20 cellular contexts compared by ENCODE assay signal in the genomic region with DNA sequence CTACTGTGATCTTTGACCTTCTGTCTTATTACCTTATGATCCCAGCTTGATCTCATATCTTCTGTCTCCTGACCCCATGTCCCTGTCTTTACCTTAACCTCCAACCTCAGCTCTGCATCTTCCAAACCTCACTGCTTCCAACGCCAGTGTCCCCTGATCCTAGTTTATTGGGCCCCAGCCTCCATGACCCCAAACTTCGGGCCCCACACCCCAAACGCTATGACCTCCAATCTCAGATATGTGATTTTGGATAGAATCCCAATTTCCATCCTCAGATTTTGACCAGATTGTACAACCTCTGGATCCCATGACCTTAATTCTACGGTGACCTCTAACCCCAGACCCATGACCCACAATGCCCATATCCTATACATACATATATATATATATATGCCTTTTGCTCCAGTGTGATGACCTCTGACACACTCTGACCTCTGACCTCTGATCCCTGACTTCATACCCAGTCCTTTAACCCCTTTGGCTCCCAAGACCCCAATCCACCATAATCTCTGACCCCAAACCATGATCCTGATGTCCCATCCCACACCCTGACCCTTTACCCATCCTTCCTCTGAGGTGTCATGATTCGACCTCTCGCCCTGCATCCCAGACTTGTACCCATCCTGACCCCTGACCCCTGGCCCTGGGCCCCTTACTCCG. TPM values are rescaled to one million over a fixed set of nuclear protein-coding genes. Genes with fewer than 3 reads are reported as not detected.
A peak's percentile ranks its signal among the peaks of the same experiment; 100 is the strongest.
DNase-seq lines count a peak whose midpoint lies in the region; FAIRE-seq and TF ChIP-seq lines count a peak whose summit lies in the region.
"Had no signal": no experiment of that assay in that cellular context is flagged by ENCODE, and none has a peak within 500 bp of the region (broad histone marks: within the 10 kb centered on the region; RNA-seq: fewer than 3 reads in every experiment).

No MANE protein-coding gene starts in this region.

- H3K27ac ChIP-seq in H1 (ENCODE audit: low read depth, low read length) (no peak overlapping the region), sigmoid colon (no peak overlapping the region)

- POLR2A ChIA-PET in H1 (lab: Charles Lee; ENCODE audit: partially characterized antibody), result interaction anchor here (0.6 kb wide), 1 partner anchor 365 kb away, joined by 3 read pairs; no protein-coding TSS in a partner anchor

- H3K18ac ChIP-seq in H1 (ENCODE audit: extremely low read depth, low read length), result no peak overlapping the region

- H2BK5ac ChIP-seq in H1 (ENCODE audit: low read depth, low read length), result no peak overlapping the region

- no peak for TF ChIP-seq RAD21 in H1 (IDR thresholded peaks at IDR 0.05 in 1 of 2, conservative IDR thresholded peaks at IDR 0.05 in 1 of 2; ENCODE audit: low read depth in 2 of 2, low read length in 2 of 2)

- peak overlapping the region; percentile 64 for H3K27ac Mint-ChIP-seq in activated naive CD4-positive, alpha-beta T cell treated with anti-CD3 and anti-CD28 coated beads, Interleukin-2, amount 50 U/mL, for 24 hours
- H3K27ac Mint-ChIP-seq in activated naive CD4-positive, alpha-beta T cell treated with anti-CD3 and anti-CD28 coated beads for 36 hours, result no peak overlapping the region

- H3K4ac ChIP-seq in H1 (replicated peaks; ENCODE audit: insufficient read length, low read depth, low read length), result no peak overlapping the region

- H3K27me3 Mint-ChIP-seq in activated naive CD4-positive, alpha-beta T cell treated with anti-CD3 and anti-CD28 coated beads, Interleukin-2, amount 50 U/mL, for 24 hours, result peaks cover 29% of the 10 kb centered on the region
- peaks cover 24% of the 10 kb centered on the region for H3K27me3 Mint-ChIP-seq in activated naive CD4-positive, alpha-beta T cell treated with anti-CD3 and anti-CD28 coated beads for 36 hours (ENCODE audit: low read depth)

- H3K4me1 ChIP-seq in H1 (replicated peaks in 1 of 4; ENCODE audit: control insufficient read depth in 3 of 4, insufficient read depth in 4 of 4, low read length in 3 of 4), result peaks cover 0 to 16% (median 8%) of the 10 kb centered on the region in 4 experiments; a peak in 5 of 7 replicates
- no peaks in the 10 kb centered on the region for H3K4me1 ChIP-seq in sigmoid colon
- H3K4me1 ChIP-seq: BE2C, HAP-1 had no signal

- no peaks in the 10 kb centered on the region for H3K23me2 ChIP-seq in H1 (ENCODE audit: low read depth, low read length)

- no peak overlapping the region for H3K4me3 ChIP-seq in H1 (ENCODE audit: extremely low read depth in 1 of 4, insufficient read depth in 2 of 4, low read depth in 3 of 4, low read length in 4 of 4)
- no peak overlapping the region for H3K4me3 ChIP-seq in sigmoid colon
- H3K4me3 ChIP-seq: GM12878, HAP-1 had no signal

- H2BK12ac ChIP-seq in H1 (ENCODE audit: low read depth, low read length), result 0 out of 2 replicates have a peak overlapping the region, but pooled peaks have one; percentile 5

- H3K36me3 Mint-ChIP-seq in activated naive CD4-positive, alpha-beta T cell treated with anti-CD3 and anti-CD28 coated beads, Interleukin-2, amount 50 U/mL, for 24 hours, result no peaks in the 10 kb centered on the region
- H3K36me3 Mint-ChIP-seq in activated naive CD4-positive, alpha-beta T cell treated with anti-CD3 and anti-CD28 coated beads for 36 hours (ENCODE audit: low read depth), result no peaks in the 10 kb centered on the region
- H3K36me3 Mint-ChIP-seq: CD4-positive, CD25-positive, alpha-beta regulatory T cell; CD8-positive, alpha-beta memory T cell had no signal

- H3K9me3 ChIP-seq in H1 (ENCODE audit: insufficient read depth in 2 of 2, low read depth in 1 of 2, low read length in 1 of 2) (no peaks in the 10 kb centered on the region), sigmoid colon (no peaks in the 10 kb centered on the region)
- H3K9me3 ChIP-seq: BE2C, HAP-1 had no signal

- H4K5ac ChIP-seq in H1 (ENCODE audit: insufficient read length, low read depth, low read length), result no peak overlapping the region

- H3K4me2 ChIP-seq in H1 (ENCODE audit: insufficient read depth in 1 of 2, low read depth in 2 of 2, low read length in 2 of 2), result no peak overlapping the region

- CTCF ChIA-PET in activated naive CD4-positive, alpha-beta T cell treated with anti-CD3 and anti-CD28 coated beads for 36 hours (lab: Charles Lee), result no interaction called here
- CTCF ChIA-PET in H1 (lab: Charles Lee; ENCODE audit: partially characterized antibody), result interaction anchor here (0.9 to 2.4 kb wide), 2 partner anchors 10 to 64 kb away, joined by 4 to 10 read pairs; no protein-coding TSS in a partner anchor

- 0 out of 2 replicates have a peak overlapping the region, but pooled peaks have one; percentile 53 for H2AK5ac ChIP-seq in H1 (ENCODE audit: low read depth, low read length)

- no peak for TF ChIP-seq EP300 in H1 (IDR thresholded peaks at IDR 0.05; ENCODE audit: borderline replicate concordance in 1 of 2, low read depth in 2 of 2, low read length in 2 of 2)
- TF ChIP-seq EP300 in sigmoid colon (IDR thresholded peaks at IDR 0.05), result no peak

- no peaks in the 10 kb centered on the region for H3K9me3 Mint-ChIP-seq in activated naive CD4-positive, alpha-beta T cell treated with anti-CD3 and anti-CD28 coated beads, Interleukin-2, amount 50 U/mL, for 24 hours
- no peaks in the 10 kb centered on the region for H3K9me3 Mint-ChIP-seq in activated naive CD4-positive, alpha-beta T cell treated with anti-CD3 and anti-CD28 coated beads for 36 hours
- H3K9me3 Mint-ChIP-seq: CD8-positive, alpha-beta memory T cell had no signal

- no peak overlapping the region for H3K14ac ChIP-seq in H1 (ENCODE audit: insufficient read length)

- H4K91ac ChIP-seq in H1 (replicated peaks; ENCODE audit: insufficient read length, low read length), result no peak overlapping the region

- DNase-seq in activated naive CD4-positive, alpha-beta T cell treated with anti-CD3 and anti-CD28 coated beads for 36 hours, result no peak
- DNase-seq in H1 (ENCODE audit: low read depth in 1 of 2, low spot score in 2 of 2) (no peak), sigmoid colon (peak; percentile 29), GM20000 (ENCODE audit: low spot score) (no peak)
- DNase-seq in activated T-cell treated with anti-CD3 and anti-CD28 coated beads, Interleukin-2, amount 50 U/mL, for 48 hours, result no peak
- DNase-seq: BE2C; C1 segment of cervical spinal cord; CD4-positive, CD25-positive, alpha-beta regulatory T cell; CD8-positive, alpha-beta memory T cell; COR-L47; DMS 273 treated with DMSO at 0.1 percent for 48 hours; DND-41; EL had no signal

- H3K27me3 ChIP-seq in H1 (replicated peaks in 1 of 4; ENCODE audit: control insufficient read depth in 3 of 4, extremely low read depth in 1 of 4, insufficient read depth in 3 of 4, low read length in 3 of 4), result no peaks in the 10 kb centered on the region; a peak in 1 of 7 replicates
- H3K27me3 ChIP-seq in sigmoid colon, result peaks cover 0 to 50% (median 1%) of the 10 kb centered on the region in 3 donors

- TF ChIP-seq POLR2A in H1 (IDR thresholded peaks at IDR 0.05; ENCODE audit: control extremely low read depth in 1 of 2, low read depth in 2 of 2, low read length in 2 of 2) (no peak), sigmoid colon (IDR thresholded peaks at IDR 0.05) (no peak)

- no peak overlapping the region for H3K56ac ChIP-seq in H1 (replicated peaks; ENCODE audit: insufficient read length, low read depth, low read length)

- H3K9ac ChIP-seq in H1 (replicated peaks in 1 of 4; ENCODE audit: extremely low read depth in 1 of 4, low read depth in 3 of 4, low read length in 3 of 4), result no peak overlapping the region

- peak overlapping the region; percentile 16; the same call in 1 of the 2 replicates for H4K8ac ChIP-seq in H1 (ENCODE audit: extremely low read depth, insufficient read depth, low read length)

- no peaks in the 10 kb centered on the region for H3K79me2 ChIP-seq in H1 (ENCODE audit: control insufficient read depth in 1 of 2, insufficient read depth in 2 of 2, low read length in 2 of 2)

- H2BK20ac ChIP-seq in H1 (ENCODE audit: low read length), result no peak overlapping the region; the same call in 1 of the 2 replicates

- no peak overlapping the region for H2BK120ac ChIP-seq in H1 (replicated peaks; ENCODE audit: low read depth, low read length)

- H3K4me1 Mint-ChIP-seq in activated naive CD4-positive, alpha-beta T cell treated with anti-CD3 and anti-CD28 coated beads, Interleukin-2, amount 50 U/mL, for 24 hours, result no peaks in the 10 kb centered on the region
- no peaks in the 10 kb centered on the region for H3K4me1 Mint-ChIP-seq in activated naive CD4-positive, alpha-beta T cell treated with anti-CD3 and anti-CD28 coated beads for 36 hours (ENCODE audit: low read depth)
- H3K4me1 Mint-ChIP-seq: CD8-positive, alpha-beta memory T cell had no signal

- WGBS in H1 (ENCODE audit: extremely low coverage in 1 of 2, insufficient coverage in 1 of 2, insufficient read length in 1 of 2, insufficient replicate concordance in 2 of 2, low coverage in 1 of 2, low lambda C conversion rate in 2 of 2, missing lambda C conversion rate in 1 of 2), 2 experiments, result 88% methylated on average over 7 of the region's 7 CpGs; no CpG with 5 or more reads in 1 of the 2 experiments
- WGBS in sigmoid colon, 2 donors, result 82 to 91% methylated on average over 7 of the region's 7 CpGs

- H2AFZ ChIP-seq in H1 (ENCODE audit: low read length), result no peak overlapping the region

- H4K20me1 ChIP-seq in H1 (replicated peaks in 1 of 2; ENCODE audit: control insufficient read depth in 1 of 2, insufficient read depth in 2 of 2, low read length in 2 of 2), result no peaks in the 10 kb centered on the region

- no peak overlapping the region for H3K4me3 Mint-ChIP-seq in activated naive CD4-positive, alpha-beta T cell treated with anti-CD3 and anti-CD28 coated beads, Interleukin-2, amount 50 U/mL, for 24 hours
- H3K4me3 Mint-ChIP-seq in activated naive CD4-positive, alpha-beta T cell treated with anti-CD3 and anti-CD28 coated beads for 36 hours, result no peak overlapping the region
- H3K4me3 Mint-ChIP-seq: CD4-positive, CD25-positive, alpha-beta regulatory T cell; CD8-positive, alpha-beta memory T cell had no signal

- H3K79me1 ChIP-seq in H1 (ENCODE audit: low read depth, low read length), result no peaks in the 10 kb centered on the region; the same call in 1 of the 2 replicates

- H3K36me3 ChIP-seq in H1 (ENCODE audit: control insufficient read depth in 2 of 4, insufficient read depth in 4 of 4, low read length in 3 of 4), result no peaks in the 10 kb centered on the region
- no peaks in the 10 kb centered on the region for H3K36me3 ChIP-seq in sigmoid colon
- H3K36me3 ChIP-seq: BE2C, HAP-1 had no signal

- no peak overlapping the region for H3K23ac ChIP-seq in H1 (ENCODE audit: insufficient read length)

- TF ChIP-seq CTCF in H1 (IDR thresholded peaks at IDR 0.05; ENCODE audit: control extremely low read depth in 1 of 3, insufficient read depth in 1 of 3, low read depth in 1 of 3, low read length in 3 of 3) (no peak), sigmoid colon (IDR thresholded peaks at IDR 0.05) (no peak), GM20000 (IDR thresholded peaks at IDR 0.05; ENCODE audit: extremely low read depth, missing control alignments) (no peak)

- no peak for FAIRE-seq in H1 (lab: Jason Lieb, UNC)
- FAIRE-seq: GM12878 had no signal

- no peak overlapping the region; the same call in 1 of the 2 replicates for H2BK15ac ChIP-seq in H1 (ENCODE audit: low read length)

- intact Hi-C loops in activated naive CD4-positive, alpha-beta T cell treated with anti-CD3 and anti-CD28 coated beads for 36 hours (cut with micrococcal nuclease), result no loop called here
- intact Hi-C loops in sigmoid colon (cut with DNase I), result no loop called here

RNA-seq across cellular contexts. Expression of a gene that starts 3.5 kb away (rescaled TPM):
- not detected for total RNA-seq in activated naive CD4-positive, alpha-beta T cell treated with anti-CD3 and anti-CD28 coated beads for 36 hours
- not detected in 2 replicates for total RNA-seq in H1 (2021; fragmentation: NEBNext Ultra II Directional; extraction: Animal tissue kit (Norgen Biotek cat#: 25700))
- 0.24 TPM in 1 of 2 replicates, not detected in the other for polyA plus RNA-seq in H1 (2011; rRNA removed)
- not detected for polyA plus RNA-seq in H1 (2011; cell fraction: cytosol; rRNA removed)
- polyA plus RNA-seq in H1 (2011; cell fraction: nucleus; rRNA removed), result not detected
- not detected in 4 replicates for polyA plus RNA-seq in H1 (2012, experiment 1 of 2)
- not detected for polyA plus RNA-seq in H1 (2012, experiment 2 of 2)
- polyA plus RNA-seq in H1 (2013, experiment 1 of 2), result 0.06 TPM
- not detected for polyA plus RNA-seq in H1 (2013, experiment 2 of 2)
- not detected in 2 replicates for polyA minus RNA-seq in H1 (2011; rRNA and poly(A)+ RNA removed)
- polyA minus RNA-seq in H1 (2011; cell fraction: cytosol; rRNA and poly(A)+ RNA removed), result not detected
- not detected for polyA minus RNA-seq in H1 (2011; cell fraction: nucleus; rRNA and poly(A)+ RNA removed)
- not detected for total RNA-seq in sigmoid colon
- polyA plus RNA-seq in sigmoid colon, result 1 to 10 TPM in 1 of 3 donors, not detected in 2; 2.6 TPM
- total RNA-seq: A172; CD4-positive, CD25-positive, alpha-beta regulatory T cell; CD8-positive, alpha-beta memory T cell; G401; GM12878; H4 had no signal
- polyA plus RNA-seq: CD4-positive, CD25-positive, alpha-beta regulatory T cell; CD8-positive, alpha-beta memory T cell; GM12878 had no signal

RNA-seq across cellular contexts. Expression of a gene that starts 4.9 kb away (rescaled TPM):
- not detected for total RNA-seq in activated naive CD4-positive, alpha-beta T cell treated with anti-CD3 and anti-CD28 coated beads for 36 hours
- not detected in 2 replicates for total RNA-seq in H1 (2021; fragmentation: NEBNext Ultra II Directional; extraction: Animal tissue kit (Norgen Biotek cat#: 25700))
- polyA plus RNA-seq in H1 (2011; rRNA removed) (0.38 and 0.45 TPM in 2 replicates), sigmoid colon (under 1 TPM in 1 of 3 donors, not detected in 2; 0.76 TPM)
- polyA plus RNA-seq in H1 (2011; cell fraction: cytosol; rRNA removed), result 0.37 TPM
- 0.27 TPM for polyA plus RNA-seq in H1 (2011; cell fraction: nucleus; rRNA removed)
- polyA plus RNA-seq in H1 (2012, experiment 1 of 2), result 0.46 to 0.79 TPM (median 0.54 TPM) in 3 of 4 replicates, not detected in the other
- 0.43 TPM for polyA plus RNA-seq in H1 (2012, experiment 2 of 2)
- polyA plus RNA-seq in H1 (2013, experiment 1 of 2), result 0.39 TPM
- polyA plus RNA-seq in H1 (2013, experiment 2 of 2), result 0.26 TPM
- polyA minus RNA-seq in H1 (2011; rRNA and poly(A)+ RNA removed), result not detected in 2 replicates
- not detected for polyA minus RNA-seq in H1 (2011; cell fraction: cytosol; rRNA and poly(A)+ RNA removed)
- not detected for polyA minus RNA-seq in H1 (2011; cell fraction: nucleus; rRNA and poly(A)+ RNA removed)
- under 1 TPM in 1 of 4 donors, not detected in 3; 0.71 TPM for total RNA-seq in sigmoid colon
- total RNA-seq: A172; CD4-positive, CD25-positive, alpha-beta regulatory T cell; CD8-positive, alpha-beta memory T cell; G401; GM12878; H4 had no signal
- polyA plus RNA-seq: CD4-positive, CD25-positive, alpha-beta regulatory T cell; CD8-positive, alpha-beta memory T cell; GM12878 had no signal

RNA-seq across cellular contexts. Expression of a gene that starts 11.8 kb away (rescaled TPM):
- total RNA-seq in activated naive CD4-positive, alpha-beta T cell treated with anti-CD3 and anti-CD28 coated beads for 36 hours, result not detected
- 4.5 and 4.8 TPM in 2 replicates for total RNA-seq in H1 (2021; fragmentation: NEBNext Ultra II Directional; extraction: Animal tissue kit (Norgen Biotek cat#: 25700))
- polyA plus RNA-seq in H1 (2011; rRNA removed), result 9.7 and 12.4 TPM in 2 replicates
- 6.7 TPM for polyA plus RNA-seq in H1 (2011; cell fraction: cytosol; rRNA removed)
- 10.1 TPM for polyA plus RNA-seq in H1 (2011; cell fraction: nucleus; rRNA removed)
- 3.2 to 8.2 TPM (median 5.5 TPM) in 4 replicates for polyA plus RNA-seq in H1 (2012, experiment 1 of 2)
- 4.7 TPM for polyA plus RNA-seq in H1 (2012, experiment 2 of 2)
- 6.3 TPM for polyA plus RNA-seq in H1 (2013, experiment 1 of 2)
- polyA plus RNA-seq in H1 (2013, experiment 2 of 2), result 7.3 TPM
- polyA minus RNA-seq in H1 (2011; rRNA and poly(A)+ RNA removed), result 2.9 and 6.9 TPM in 2 replicates
- 4.3 TPM for polyA minus RNA-seq in H1 (2011; cell fraction: cytosol; rRNA and poly(A)+ RNA removed)
- polyA minus RNA-seq in H1 (2011; cell fraction: nucleus; rRNA and poly(A)+ RNA removed), result 4.5 TPM
- 1 to 10 TPM in 1 of 4 donors, under 1 TPM in 1, not detected in 2; 0.82 to 2.5 TPM for total RNA-seq in sigmoid colon
- under 1 TPM; 0.60 to 0.69 (median 0.67) TPM for polyA plus RNA-seq in sigmoid colon
- total RNA-seq: A172; CD4-positive, CD25-positive, alpha-beta regulatory T cell; CD8-positive, alpha-beta memory T cell; G401; GM12878; H4 had no signal
- polyA plus RNA-seq: CD4-positive, CD25-positive, alpha-beta regulatory T cell; CD8-positive, alpha-beta memory T cell; GM12878 had no signal

RNA-seq across cellular contexts. Expression of a gene that starts 29.9 kb away (rescaled TPM):
- total RNA-seq in activated naive CD4-positive, alpha-beta T cell treated with anti-CD3 and anti-CD28 coated beads for 36 hours, result not detected
- total RNA-seq in H1 (2021; fragmentation: NEBNext Ultra II Directional; extraction: Animal tissue kit (Norgen Biotek cat#: 25700)), result 2.1 and 2.9 TPM in 2 replicates
- polyA plus RNA-seq in H1 (2011; rRNA removed) (3.6 and 7.1 TPM in 2 replicates), sigmoid colon (not detected)
- polyA plus RNA-seq in H1 (2011; cell fraction: cytosol; rRNA removed), result 6.5 TPM
- 8.0 TPM for polyA plus RNA-seq in H1 (2011; cell fraction: nucleus; rRNA removed)
- 3.4 to 7.9 TPM (median 5.6 TPM) in 4 replicates for polyA plus RNA-seq in H1 (2012, experiment 1 of 2)
- 4.1 TPM for polyA plus RNA-seq in H1 (2012, experiment 2 of 2)
- polyA plus RNA-seq in H1 (2013, experiment 1 of 2), result 6.8 TPM
- polyA plus RNA-seq in H1 (2013, experiment 2 of 2), result 6.9 TPM
- polyA minus RNA-seq in H1 (2011; rRNA and poly(A)+ RNA removed), result 3.4 and 3.5 TPM in 2 replicates
- not detected for polyA minus RNA-seq in H1 (2011; cell fraction: cytosol; rRNA and poly(A)+ RNA removed)
- polyA minus RNA-seq in H1 (2011; cell fraction: nucleus; rRNA and poly(A)+ RNA removed), result 3.7 TPM
- not detected for total RNA-seq in sigmoid colon
- total RNA-seq: A172; CD4-positive, CD25-positive, alpha-beta regulatory T cell; CD8-positive, alpha-beta memory T cell; G401; GM12878; H4 had no signal
- polyA plus RNA-seq: CD4-positive, CD25-positive, alpha-beta regulatory T cell; CD8-positive, alpha-beta memory T cell; GM12878 had no signal

RNA-seq across cellular contexts. Expression of a gene that starts 33.5 kb away (rescaled TPM):
- not detected for total RNA-seq in activated naive CD4-positive, alpha-beta T cell treated with anti-CD3 and anti-CD28 coated beads for 36 hours
- total RNA-seq in H1 (2021; fragmentation: NEBNext Ultra II Directional; extraction: Animal tissue kit (Norgen Biotek cat#: 25700)), result 4.2 and 5.0 TPM in 2 replicates
- polyA plus RNA-seq in H1 (2011; rRNA removed) (4.5 and 4.6 TPM in 2 replicates), sigmoid colon (under 1 TPM in 2 of 3 donors, not detected in 1; 0.58 to 0.60 TPM)
- 4.3 TPM for polyA plus RNA-seq in H1 (2011; cell fraction: cytosol; rRNA removed)
- 4.7 TPM for polyA plus RNA-seq in H1 (2011; cell fraction: nucleus; rRNA removed)
- 2.9 to 5.7 TPM (median 4.5 TPM) in 4 replicates for polyA plus RNA-seq in H1 (2012, experiment 1 of 2)
- polyA plus RNA-seq in H1 (2012, experiment 2 of 2), result 3.4 TPM
- 5.6 TPM for polyA plus RNA-seq in H1 (2013, experiment 1 of 2)
- polyA plus RNA-seq in H1 (2013, experiment 2 of 2), result 6.6 TPM
- 2.6 and 8.2 TPM in 2 replicates for polyA minus RNA-seq in H1 (2011; rRNA and poly(A)+ RNA removed)
- not detected for polyA minus RNA-seq in H1 (2011; cell fraction: cytosol; rRNA and poly(A)+ RNA removed)
- polyA minus RNA-seq in H1 (2011; cell fraction: nucleus; rRNA and poly(A)+ RNA removed), result 1.5 TPM
- total RNA-seq in sigmoid colon, result not detected
- total RNA-seq: A172; CD4-positive, CD25-positive, alpha-beta regulatory T cell; CD8-positive, alpha-beta memory T cell; G401; GM12878; H4; HT-29 had no signal
- polyA plus RNA-seq: CD4-positive, CD25-positive, alpha-beta regulatory T cell; CD8-positive, alpha-beta memory T cell; GM12878 had no signal
